ENCODE assay signal across 15 cellular contexts in genomic region chr2:144477943-144478283, GRCh38. TPM values are rescaled to one million over a fixed set of nuclear protein-coding genes. Genes with fewer than 3 reads are reported as not detected.
DNase-seq lines count a peak whose midpoint lies in the region; ATAC-seq and TF ChIP-seq lines count a peak whose summit lies in the region.
"Had no signal": no experiment of that assay in that cellular context is flagged by ENCODE, and none has a peak within 500 bp of the region (broad histone marks: within the 10 kb centered on the region; RNA-seq: fewer than 3 reads in every experiment).

No MANE protein-coding gene starts in this region.

- H3K27ac Mint-ChIP-seq in chondrocyte (ENCODE audit: unreplicated experiment): peak overlapping the region; percentile 69
- no peak overlapping the region for H3K27ac Mint-ChIP-seq in activated CD8-positive, alpha-beta memory T cell treated with anti-CD3 and anti-CD28 coated beads, Interleukin-2, amount 10 ng/mL, durations not matched to agents 7 days and 5 days
- H3K27ac Mint-ChIP-seq: activated T-helper 1 cell treated with anti-CD3 and anti-CD28 coated beads, Interleukin-12 subunit alpha, Interleukin-12 subunit beta, Interleukin-2, Interleukin-4 antibody, amounts not matched to agents 30 ng/mL and 10 ng/mL and 1 ng/mL, durations not matched to agents 14 hours and 24 hours and 36 hours had no signal

- H2AK5ac ChIP-seq in mesendoderm (ENCODE audit: low read length): no peak overlapping the region

- CTCF ChIA-PET in activated CD8-positive, alpha-beta memory T cell treated with anti-CD3 and anti-CD28 coated beads, Interleukin-2, amount 10 ng/mL, durations not matched to agents 7 days and 5 days (lab: Charles Lee): interaction anchor here (1.2 to 2.2 kb wide), 2 partner anchors 8 to 14 kb away, joined by 4 to 5 read pairs; no protein-coding TSS in a partner anchor

- no peak overlapping the region for H2BK5ac ChIP-seq in mesendoderm (ENCODE audit: low read length)

- no peak overlapping the region for H2BK120ac ChIP-seq in mesendoderm (ENCODE audit: low read depth, low read length)

- TF ChIP-seq CTCF in left ventricle myocardium inferior (IDR thresholded peaks at IDR 0.05; ENCODE audit: borderline replicate concordance) (no peak), heart right ventricle (IDR thresholded peaks at IDR 0.05) (no peak), chondrocyte (IDR thresholded peaks at IDR 0.05) (no peak), vagina (IDR thresholded peaks at IDR 0.05) (no peak)

- no peaks in the 10 kb centered on the region for H3K9me3 ChIP-seq in left ventricle myocardium inferior (replicated peaks)
- no peaks in the 10 kb centered on the region for H3K9me3 ChIP-seq in heart right ventricle
- no peaks in the 10 kb centered on the region for H3K9me3 ChIP-seq in vagina
- H3K9me3 ChIP-seq: upper lobe of left lung had no signal

- H3K36me3 Mint-ChIP-seq in chondrocyte (ENCODE audit: low read depth): peaks cover 5% of the 10 kb centered on the region
- peaks cover 19% of the 10 kb centered on the region for H3K36me3 Mint-ChIP-seq in activated CD8-positive, alpha-beta memory T cell treated with anti-CD3 and anti-CD28 coated beads, Interleukin-2, amount 10 ng/mL, durations not matched to agents 7 days and 5 days

- DNase-seq in left ventricle myocardium inferior (no peak), heart right ventricle (no peak), chondrocyte (ENCODE audit: low spot score) (no peak), mesendoderm (peak; percentile 46), vagina (ENCODE audit: extremely low spot score in 2 of 2) (no peak), COR-L47 (lab: John Stamatoyannopoulos, UW) (no peak)
- no peak for DNase-seq in activated CD8-positive, alpha-beta memory T cell treated with anti-CD3 and anti-CD28 coated beads, Interleukin-2, amount 10 ng/mL, durations not matched to agents 7 days and 5 days
- DNase-seq: activated CD4-positive, alpha-beta T cell treated with anti-CD3 and anti-CD28 coated beads for 4 hours; brain microvascular endothelial cell; erythroblast; NCI-H1436; upper lobe of left lung had no signal

- no peaks in the 10 kb centered on the region for H3K27me3 Mint-ChIP-seq in chondrocyte (ENCODE audit: low read depth)
- H3K27me3 Mint-ChIP-seq in activated CD8-positive, alpha-beta memory T cell treated with anti-CD3 and anti-CD28 coated beads, Interleukin-2, amount 10 ng/mL, durations not matched to agents 7 days and 5 days: no peaks in the 10 kb centered on the region

- no peak overlapping the region for H3K9ac ChIP-seq in mesendoderm (ENCODE audit: low read length)

- H3K4me2 ChIP-seq in mesendoderm (ENCODE audit: low read length): no peak overlapping the region

- H3K36me3 ChIP-seq in left ventricle myocardium inferior (no peaks in the 10 kb centered on the region), heart right ventricle (peaks cover 0 to 83% (median 0%) of the 10 kb centered on the region in 9 donors), mesendoderm (ENCODE audit: control insufficient read depth, insufficient read depth, low read length) (no peaks in the 10 kb centered on the region), vagina (no peaks in the 10 kb centered on the region)

- H2BK15ac ChIP-seq in mesendoderm (replicated peaks; ENCODE audit: low read depth): no peak overlapping the region

- no peaks in the 10 kb centered on the region for H3K79me1 ChIP-seq in mesendoderm (ENCODE audit: low read length)

- H3K4me3 Mint-ChIP-seq in chondrocyte (ENCODE audit: unreplicated experiment): no peak overlapping the region
- H3K4me3 Mint-ChIP-seq in activated CD8-positive, alpha-beta memory T cell treated with anti-CD3 and anti-CD28 coated beads, Interleukin-2, amount 10 ng/mL, durations not matched to agents 7 days and 5 days: no peak overlapping the region
- H3K4me3 Mint-ChIP-seq: activated T-helper 1 cell treated with anti-CD3 and anti-CD28 coated beads, Interleukin-12 subunit alpha, Interleukin-12 subunit beta, Interleukin-2, Interleukin-4 antibody, amounts not matched to agents 30 ng/mL and 10 ng/mL and 1 ng/mL, durations not matched to agents 14 hours and 24 hours and 36 hours had no signal

- H3K4me1 ChIP-seq in left ventricle myocardium inferior (peaks cover 100% of the 10 kb centered on the region), heart right ventricle (peaks cover 0 to 99% (median 88%) of the 10 kb centered on the region in 9 donors), mesendoderm (ENCODE audit: control insufficient read depth, low read depth, low read length) (peaks cover 17% of the 10 kb centered on the region), vagina (peaks cover 76% of the 10 kb centered on the region)

- no peak overlapping the region for H3K4ac ChIP-seq in mesendoderm (ENCODE audit: low read depth, low read length)

- peak overlapping the region; percentile 86 for H3K18ac ChIP-seq in mesendoderm (ENCODE audit: low read length)

- intact Hi-C loops in left ventricle myocardium inferior (cut with micrococcal nuclease) (no loop called here), heart right ventricle (cut with DNase I) (no loop called here), vagina (cut with DNase I) (no loop called here)

- H3K79me2 ChIP-seq in mesendoderm (ENCODE audit: control insufficient read depth, insufficient read depth, low read length): no peaks in the 10 kb centered on the region

- H3K4me3 ChIP-seq in left ventricle myocardium inferior (peak overlapping the region; percentile 25), heart right ventricle (no peak overlapping the region), mesendoderm (ENCODE audit: low read length) (no peak overlapping the region), vagina (no peak overlapping the region)
- H3K4me3 ChIP-seq: skin epidermis had no signal

- TF ChIP-seq POLR2A in vagina (IDR thresholded peaks at IDR 0.05): no peak

- 75% methylated on average over 7 of the region's 7 CpGs for WGBS in heart right ventricle, 2 donors
- WGBS in mesendoderm (ENCODE audit: extremely low coverage, insufficient coverage, low lambda C conversion rate): no CpG with 5 or more reads among the region's 7 CpGs

- no peaks in the 10 kb centered on the region for H3K9me3 Mint-ChIP-seq in chondrocyte (ENCODE audit: low read depth)
- H3K9me3 Mint-ChIP-seq in activated CD8-positive, alpha-beta memory T cell treated with anti-CD3 and anti-CD28 coated beads, Interleukin-2, amount 10 ng/mL, durations not matched to agents 7 days and 5 days (ENCODE audit: low read depth): no peaks in the 10 kb centered on the region
- H3K9me3 Mint-ChIP-seq: activated T-helper 1 cell treated with anti-CD3 and anti-CD28 coated beads, Interleukin-12 subunit alpha, Interleukin-12 subunit beta, Interleukin-2, Interleukin-4 antibody, amounts not matched to agents 30 ng/mL and 10 ng/mL and 1 ng/mL, durations not matched to agents 14 hours and 24 hours and 36 hours had no signal

- no peaks in the 10 kb centered on the region for H3K27me3 ChIP-seq in left ventricle myocardium inferior (ENCODE audit: low read depth)
- no peaks in the 10 kb centered on the region for H3K27me3 ChIP-seq in heart right ventricle
- no peaks in the 10 kb centered on the region for H3K27me3 ChIP-seq in mesendoderm (ENCODE audit: insufficient read depth, low read length, poor library complexity)
- H3K27me3 ChIP-seq in vagina: no peaks in the 10 kb centered on the region
- H3K27me3 ChIP-seq: brain microvascular endothelial cell, upper lobe of left lung had no signal

- H3K4me1 Mint-ChIP-seq in chondrocyte (ENCODE audit: low read depth): peaks cover 58% of the 10 kb centered on the region
- peaks cover 53% of the 10 kb centered on the region for H3K4me1 Mint-ChIP-seq in activated CD8-positive, alpha-beta memory T cell treated with anti-CD3 and anti-CD28 coated beads, Interleukin-2, amount 10 ng/mL, durations not matched to agents 7 days and 5 days

- H3K56ac ChIP-seq in mesendoderm (ENCODE audit: low read length): peak overlapping the region; percentile 18

- no peak overlapping the region for H4K8ac ChIP-seq in mesendoderm (ENCODE audit: low read depth, low read length)

- no peak overlapping the region for H4K5ac ChIP-seq in mesendoderm (ENCODE audit: low read length)

- ATAC-seq in heart right ventricle (no peak), GM21360 (IDR thresholded peaks at IDR 0.05; ENCODE audit: unreplicated experiment) (no peak)
- no peak for ATAC-seq in activated CD8-positive, alpha-beta memory T cell treated with anti-CD3 and anti-CD28 coated beads, Interleukin-2, amount 10 ng/mL, durations not matched to agents 7 days and 5 days

- peak overlapping the region; percentile 74 for H3K27ac ChIP-seq in left ventricle myocardium inferior (replicated peaks)
- H3K27ac ChIP-seq in heart right ventricle: peak overlapping the region in 2 of 10 donors; percentile 45 to 54
- H3K27ac ChIP-seq in mesendoderm (ENCODE audit: low read depth, low read length): no peak overlapping the region
- peak overlapping the region; percentile 21 for H3K27ac ChIP-seq in vagina
- H3K27ac ChIP-seq: brain microvascular endothelial cell had no signal

- no peak overlapping the region for H3K23ac ChIP-seq in mesendoderm (ENCODE audit: low read length)

RNA-seq across cellular contexts. Expression of gene ZEB2, which starts 42.0 kb away (rescaled TPM):
- 89.1 TPM for total RNA-seq in left ventricle myocardium inferior
- 10 to 100 TPM; 68.7 to 99.5 (median 88.2) TPM for total RNA-seq in heart right ventricle
- 10 to 100 TPM; 17.2 to 26.0 TPM for polyA plus RNA-seq in heart right ventricle
- total RNA-seq in chondrocyte: 55.5 to 104 TPM (median 95.4 TPM) in 3 replicates
- 0.74 TPM for polyA plus RNA-seq in mesendoderm (2013, experiment 1 of 2)
- polyA plus RNA-seq in mesendoderm (2013, experiment 2 of 2): 0.83 TPM
- total RNA-seq in vagina: 63.6 TPM
- 10 to 100 TPM; 40.4 to 40.9 TPM for total RNA-seq in activated CD8-positive, alpha-beta memory T cell treated with anti-CD3 and anti-CD28 coated beads, Interleukin-2, amount 10 ng/mL, durations not matched to agents 7 days and 5 days
